26 cellular contexts compared by ENCODE assay signal in the genomic region with DNA sequence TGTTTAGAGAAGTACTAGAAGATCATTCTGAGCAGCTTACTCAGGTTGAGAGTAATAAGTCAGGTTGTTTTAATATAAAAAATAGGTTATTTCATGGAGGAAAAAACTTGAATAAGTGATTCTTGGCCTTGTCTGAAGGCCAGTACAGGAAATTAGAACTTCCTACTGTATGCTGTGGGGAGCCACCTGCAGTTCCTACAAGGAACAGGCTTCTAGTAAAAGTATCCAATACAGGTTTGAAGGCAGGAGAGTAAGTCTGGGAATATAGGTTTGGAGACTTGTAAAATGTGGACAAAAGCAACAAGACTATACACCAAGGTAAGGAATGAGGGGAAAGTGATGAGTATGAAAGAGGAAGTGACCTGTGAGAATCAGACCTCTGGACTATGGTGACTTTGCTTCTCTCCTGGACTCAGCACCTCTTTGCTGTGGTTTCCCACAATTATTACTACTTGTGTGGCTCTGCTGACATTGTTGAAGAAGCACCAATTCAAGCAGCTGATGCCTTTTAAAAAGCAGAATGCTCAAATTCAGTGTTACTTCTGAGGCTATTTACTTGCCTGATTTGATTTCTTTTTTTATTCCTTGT.
DNase-seq lines count a peak whose midpoint lies in the region; ATAC-seq, FAIRE-seq and TF ChIP-seq lines count a peak whose summit lies in the region.
"Had no signal": no experiment of that assay in that cellular context is flagged by ENCODE, and none has a peak within 500 bp of the region (broad histone marks: within the 10 kb centered on the region; RNA-seq: fewer than 3 reads in every experiment).

No MANE protein-coding gene starts in this region.

- H2AFZ ChIP-seq in GM12878 (ENCODE audit: control insufficient read depth, low read depth, low read length): no peak overlapping the region
- H2AFZ ChIP-seq: neural progenitor cell had no signal

- no peak for TF ChIP-seq POLR2A in heart left ventricle (IDR thresholded peaks at IDR 0.05)
- no peak for TF ChIP-seq POLR2A in GM12878 (IDR thresholded peaks at IDR 0.05; ENCODE audit: low read depth, low read length)
- TF ChIP-seq POLR2A in stomach (IDR thresholded peaks at IDR 0.05): no peak

- no peaks in the 10 kb centered on the region for H3K79me2 ChIP-seq in GM12878 (ENCODE audit: control insufficient read depth, insufficient read depth, low read length)

- H3K4me2 ChIP-seq in GM12878 (ENCODE audit: control insufficient read depth, insufficient read depth): no peak overlapping the region
- H3K4me2 ChIP-seq: neural progenitor cell had no signal

- no peak for ATAC-seq in heart left ventricle
- 0 out of 3 replicates have a peak, but pooled peaks have one; percentile 15 for ATAC-seq in GM12878
- no peak for ATAC-seq in foreskin keratinocyte
- no peak for ATAC-seq in HG03354 (IDR thresholded peaks at IDR 0.05; ENCODE audit: poor library complexity, severe bottlenecking, unreplicated experiment)
- ATAC-seq in GM19463 (IDR thresholded peaks at IDR 0.05; ENCODE audit: unreplicated experiment): no peak
- ATAC-seq: activated CD4-positive, alpha-beta T cell treated with anti-CD3 and anti-CD28 coated beads for 36 hours; activated CD8-positive, alpha-beta T cell treated with anti-CD3 and anti-CD28 coated beads for 36 hours; left lung had no signal

- H3K4me1 ChIP-seq in left ventricle myocardium inferior (peaks cover 49% of the 10 kb centered on the region), heart left ventricle (peaks cover 0 to 14% (median 0%) of the 10 kb centered on the region in 12 donors), GM12878 (ENCODE audit: control insufficient read depth, insufficient read depth, low read length) (no peaks in the 10 kb centered on the region), foreskin keratinocyte (no peaks in the 10 kb centered on the region), stomach (no peaks in the 10 kb centered on the region)
- H3K4me1 ChIP-seq: left lung, neural progenitor cell, pancreas, Peyer's patch had no signal

- TF ChIP-seq RAD21 in GM12878 (IDR thresholded peaks at IDR 0.05; ENCODE audit: insufficient read depth, low read depth, low read length): no peak

- CTCF ChIA-PET in GM12878 (lab: Yijun Ruan, JAX): no interaction called here

- no peaks in the 10 kb centered on the region for H4K20me1 ChIP-seq in GM12878 (ENCODE audit: control insufficient read depth, insufficient read depth)

- POLR2A ChIA-PET in GM12878 (lab: Charles Lee): no interaction called here

- RAD21 ChIA-PET in GM12878 (lab: Charles Lee; ENCODE audit: unreplicated experiment): no interaction called here

- H3K9me3 ChIP-seq in left ventricle myocardium inferior (replicated peaks) (no peaks in the 10 kb centered on the region), heart left ventricle (no peaks in the 10 kb centered on the region), GM12878 (replicated peaks; ENCODE audit: control insufficient read depth, insufficient read depth, low read length) (no peaks in the 10 kb centered on the region), stomach (no peaks in the 10 kb centered on the region)
- H3K9me3 ChIP-seq: left lung, pancreas, Peyer's patch had no signal

- intact Hi-C loops in left ventricle myocardium inferior (cut with micrococcal nuclease): no loop called here
- intact Hi-C loops in heart left ventricle (cut with DNase I): no loop called here
- intact Hi-C loops in GM12878 (cut with micrococcal nuclease; ENCODE audit: unreplicated experiment): no loop called here
- intact Hi-C loops in stomach (cut with DNase I; ENCODE audit: low total_unique reads): no loop called here

- TF ChIP-seq EP300 in GM12878 (IDR thresholded peaks at IDR 0.05; ENCODE audit: borderline replicate concordance in 1 of 2, control insufficient read depth in 1 of 2, low read depth in 2 of 2, low read length in 2 of 2) (no peak), stomach (IDR thresholded peaks at IDR 0.05) (no peak)

- H3K9ac ChIP-seq in GM12878 (ENCODE audit: control insufficient read depth, insufficient read depth, low read length): no peak overlapping the region
- H3K9ac ChIP-seq: neural progenitor cell had no signal

- H3K36me3 ChIP-seq in left ventricle myocardium inferior (peaks cover 16% of the 10 kb centered on the region), heart left ventricle (peaks cover 0 to 10% (median 0%) of the 10 kb centered on the region in 9 donors), GM12878 (ENCODE audit: control insufficient read depth in 2 of 2, insufficient read depth in 2 of 2, low read length in 1 of 2) (no peaks in the 10 kb centered on the region), stomach (no peaks in the 10 kb centered on the region)
- H3K36me3 ChIP-seq: left lung, neural progenitor cell, pancreas, Peyer's patch had no signal

- no peak for FAIRE-seq in GM12878 (lab: Jason Lieb, UNC)
- FAIRE-seq: islet of Langerhans, pancreas, urothelium cell line had no signal

- BruUV-seq in GM12878 (replicated peaks; lab: Mats Ljungman, UMichigan): no TSS peak

- H3K27ac ChIP-seq in left ventricle myocardium inferior (replicated peaks): no peak overlapping the region
- H3K27ac ChIP-seq in heart left ventricle: no peak overlapping the region
- H3K27ac ChIP-seq in GM12878 (ENCODE audit: control insufficient read depth, insufficient read depth): no peak overlapping the region
- no peak overlapping the region for H3K27ac ChIP-seq in foreskin keratinocyte
- H3K27ac ChIP-seq in stomach: no peak overlapping the region
- H3K27ac ChIP-seq: left lung, neural progenitor cell, pancreas, Peyer's patch, skin epidermis had no signal

- H3K4me3 ChIP-seq in left ventricle myocardium inferior: no peak overlapping the region
- no peak overlapping the region for H3K4me3 ChIP-seq in heart left ventricle
- no peak overlapping the region for H3K4me3 ChIP-seq in GM12878
- no peak overlapping the region for H3K4me3 ChIP-seq in stomach
- H3K4me3 ChIP-seq: left lung, neural progenitor cell, pancreas, Peyer's patch, skin epidermis had no signal

- SMC1A ChIA-PET in GM12878 (lab: Charles Lee; ENCODE audit: uncharacterized antibody, unreplicated experiment): no interaction called here

- H3K27me3 ChIP-seq in left ventricle myocardium inferior (ENCODE audit: low read depth): no peaks in the 10 kb centered on the region
- no peaks in the 10 kb centered on the region for H3K27me3 ChIP-seq in heart left ventricle
- peaks cover 0 to 4% of the 10 kb centered on the region in 2 experiments; a peak in 2 of 4 replicates for H3K27me3 ChIP-seq in GM12878 (replicated peaks in 1 of 2; ENCODE audit: control insufficient read depth in 2 of 2, insufficient read depth in 2 of 2, low read length in 1 of 2)
- H3K27me3 ChIP-seq in foreskin keratinocyte: no peaks in the 10 kb centered on the region
- H3K27me3 ChIP-seq in stomach: no peaks in the 10 kb centered on the region
- H3K27me3 ChIP-seq: left lung, neural progenitor cell, pancreas, Peyer's patch had no signal

- DNase-seq in left ventricle myocardium inferior (no peak), heart left ventricle (no peak), GM12878 (ENCODE audit: low read depth, low spot score) (no peak), foreskin keratinocyte (no peak), stomach (no peak)
- DNase-seq: activated CD4-positive, alpha-beta T cell treated with anti-CD3 and anti-CD28 coated beads for 36 hours; activated CD8-positive, alpha-beta T cell treated with anti-CD3 and anti-CD28 coated beads for 36 hours; activated naive CD4-positive, alpha-beta T cell treated with anti-CD3 and anti-CD28 coated beads for 36 hours; CD8-positive, alpha-beta memory T cell; DMS 273 treated with DMSO at 0.1 percent for 48 hours; EL; IMR-90; left lung; NCI-H1092; NCI-H1930; NCI-H524 treated with DMSO at 0.1 percent for 48 hours; pancreas; Peyer's patch; SHP77 treated with DMSO at 0.1 percent for 48 hours; stimulated activated naive CD4-positive, alpha-beta T cell treated with Interleukin-2 at 50 U/mL for 16 hours had no signal

- in situ Hi-C loops in GM12878 (cut with MboI): no loop called here

- TF ChIP-seq CTCF in left ventricle myocardium inferior (IDR thresholded peaks at IDR 0.05; ENCODE audit: borderline replicate concordance) (peak; percentile 39), heart left ventricle (IDR thresholded peaks at IDR 0.05) (peak in 4 of 12 donors; percentile 18 to 40 (median 24)), GM12878 (IDR thresholded peaks at IDR 0.05 in 2 of 3, conservative IDR thresholded peaks at IDR 0.05 in 1 of 3; ENCODE audit: control insufficient read depth in 2 of 3, extremely low read depth in 1 of 3, insufficient read depth in 1 of 3, low read depth in 3 of 3, low read length in 3 of 3) (no peak), foreskin keratinocyte (conservative IDR thresholded peaks at IDR 0.05) (peak; percentile 25), stomach (IDR thresholded peaks at IDR 0.05) (no peak)

TF ChIP-seq in GM12878, 131 proteins besides CTCF, POLR2A, EP300 and RAD21:
- TF ChIP-seq SPI1 (IDR thresholded peaks at IDR 0.05; ENCODE audit: borderline replicate concordance, insufficient read depth, low read depth, low read length) (peak; percentile 65), ATF7 (IDR thresholded peaks at IDR 0.05; ENCODE audit: low read depth) (no peak), RBBP5 (conservative IDR thresholded peaks at IDR 0.05) (no peak), IKZF2 (IDR thresholded peaks at IDR 0.05) (no peak), E2F8 (IDR thresholded peaks at IDR 0.05; ENCODE audit: low read depth, partially characterized antibody) (no peak), RELA (IDR thresholded peaks at IDR 0.05; ENCODE audit: borderline replicate concordance, partially characterized antibody) (no peak)
TF ChIP-seq in GM12878: peak in this region for 1.

Comparison
In these comparisons a context has a peak if more than half of its experiments do, and no peak if none do; other contexts are left out.
1. CTCF ChIP-seq: peak in left ventricle myocardium inferior (single experiment) and foreskin keratinocyte (single experiment); none in GM12878 (0 of 3) and stomach (0 of 7).